In genomic region chr17:17184985-17185757, GRCh38 we compare ENCODE assay signal across 8 cellular contexts. TPM values are rescaled to one million over a fixed set of nuclear protein-coding genes. Genes with fewer than 3 reads are reported as not detected.
DNase-seq lines count a peak whose midpoint lies in the region; ATAC-seq, FAIRE-seq and TF ChIP-seq lines count a peak whose summit lies in the region.
"Not testable (repeated sequence)": the region's sequence is repeated elsewhere in the genome, so short reads cannot be mapped to it uniquely, and the experiment has no call there.

No MANE protein-coding gene starts in this region.

- POLR2A ChIA-PET in GM12878 (lab: Charles Lee) = not testable (repeated sequence)
- POLR2A ChIA-PET in naive thymus-derived CD4-positive, alpha-beta T cell (lab: Charles Lee) = interaction anchor here (0.6 to 5.5 kb wide), 7 partner anchors 9 to 988 kb away, joined by 3 to 30 read pairs (median 3); partner anchors contain the start of gene PLD6

- not testable (repeated sequence) for H3K79me2 ChIP-seq in GM12878 (ENCODE audit: control insufficient read depth, insufficient read depth, low read length)

- H3K36me3 Mint-ChIP-seq in CD4-positive, CD25-positive, alpha-beta regulatory T cell = peaks cover 32% of the 10 kb centered on the region
- not testable (repeated sequence) for H3K36me3 Mint-ChIP-seq in IgD-negative memory B cell
- H3K36me3 Mint-ChIP-seq in T-helper 1 cell treated with Interleukin-12 subunit alpha and Interleukin-12 subunit beta and Interleukin-4 antibody, amounts not matched to agents 30 μg/mL and 1 μg/mL, for 36 hours (ENCODE audit: low read depth) = peaks cover 57% of the 10 kb centered on the region
- peaks cover 20% of the 10 kb centered on the region for H3K36me3 Mint-ChIP-seq in activated T-cell treated with anti-CD3 and anti-CD28 coated beads, Interleukin-2, amount 50 U/mL, for 4 hours (ENCODE audit: insufficient read depth)
- peaks cover 4 to 57% (median 24%) of the 10 kb centered on the region in 5 donors for H3K36me3 Mint-ChIP-seq in naive thymus-derived CD4-positive, alpha-beta T cell
- peaks cover 18% of the 10 kb centered on the region for H3K36me3 Mint-ChIP-seq in stimulated activated naive CD8-positive, alpha-beta T cell treated with anti-CD3 and anti-CD28 coated beads, Interleukin-15, Interleukin-2, amounts not matched to agents 100 ng/mL and 50 ng/mL, for 24 hours (ENCODE audit: low read depth)

- intact Hi-C loops in GM12878 (cut with micrococcal nuclease; ENCODE audit: unreplicated experiment) = not testable (repeated sequence)
- intact Hi-C loops in naive thymus-derived CD4-positive, alpha-beta T cell (cut with micrococcal nuclease) = loop anchor here (5.0 kb wide), 2 partner anchors 38 to 43 kb away; no protein-coding TSS in a partner anchor

- peak overlapping the region; percentile 62 to 99 (median 97) for H3K27ac Mint-ChIP-seq in CD4-positive, CD25-positive, alpha-beta regulatory T cell
- H3K27ac Mint-ChIP-seq in IgD-negative memory B cell = peak overlapping the region in 2 of 3 donors; percentile 47 to 86
- peak overlapping the region; percentile 93 for H3K27ac Mint-ChIP-seq in T-helper 1 cell treated with Interleukin-12 subunit alpha and Interleukin-12 subunit beta and Interleukin-4 antibody, amounts not matched to agents 30 μg/mL and 1 μg/mL, for 36 hours
- H3K27ac Mint-ChIP-seq in naive thymus-derived CD4-positive, alpha-beta T cell = peak overlapping the region; percentile 71 to 100 (median 98)
- H3K27ac Mint-ChIP-seq in stimulated activated naive CD8-positive, alpha-beta T cell treated with anti-CD3 and anti-CD28 coated beads, Interleukin-15, Interleukin-2, amounts not matched to agents 100 ng/mL and 50 ng/mL, for 24 hours = peak overlapping the region; percentile 56

- RAD21 ChIA-PET in GM12878 (lab: Charles Lee; ENCODE audit: unreplicated experiment) = not testable (repeated sequence)

- peak overlapping the region; percentile 62 for H3K27ac ChIP-seq in CD4-positive, CD25-positive, alpha-beta regulatory T cell (ENCODE audit: insufficient read depth, low read length, poor library complexity, severe bottlenecking)
- H3K27ac ChIP-seq in GM12878 (ENCODE audit: control insufficient read depth, insufficient read depth); naive thymus-derived CD4-positive, alpha-beta T cell (ENCODE audit: low read depth, low read length): not testable (repeated sequence)
- H3K27ac ChIP-seq in cardiac muscle cell = peak overlapping the region; percentile 67

- not testable (repeated sequence) for TF ChIP-seq POLR2A in GM12878 (IDR thresholded peaks at IDR 0.05; ENCODE audit: low read depth, low read length)

- TF ChIP-seq RAD21 in GM12878 (IDR thresholded peaks at IDR 0.05; ENCODE audit: insufficient read depth, low read depth, low read length) = not testable (repeated sequence)

- H3K9me3 ChIP-seq in CD4-positive, CD25-positive, alpha-beta regulatory T cell (ENCODE audit: control insufficient read depth in 2 of 2, low read length in 2 of 2); GM12878 (replicated peaks; ENCODE audit: control insufficient read depth, insufficient read depth, low read length); cardiac muscle cell (ENCODE audit: low read depth); naive thymus-derived CD4-positive, alpha-beta T cell (ENCODE audit: control insufficient read depth in 2 of 3, low read length in 3 of 3): not testable (repeated sequence)

- 69% methylated on average over 13 of the region's 13 CpGs for WGBS in GM12878 (ENCODE audit: insufficient coverage, insufficient replicate concordance, low lambda C conversion rate, missing lambda C conversion rate)

- H3K27me3 Mint-ChIP-seq in CD4-positive, CD25-positive, alpha-beta regulatory T cell; IgD-negative memory B cell; T-helper 1 cell treated with Interleukin-12 subunit alpha and Interleukin-12 subunit beta and Interleukin-4 antibody, amounts not matched to agents 30 μg/mL and 1 μg/mL, for 36 hours (ENCODE audit: low read depth); activated T-cell treated with anti-CD3 and anti-CD28 coated beads, Interleukin-2, amount 50 U/mL, for 4 hours (ENCODE audit: low read depth); naive thymus-derived CD4-positive, alpha-beta T cell; stimulated activated naive CD8-positive, alpha-beta T cell treated with anti-CD3 and anti-CD28 coated beads, Interleukin-15, Interleukin-2, amounts not matched to agents 100 ng/mL and 50 ng/mL, for 24 hours: not testable (repeated sequence)

- TSS peak; percentile 16 for BruUV-seq in GM12878 (replicated peaks; lab: Mats Ljungman, UMichigan)

- peak in 2 of 3 donors; percentile 34 to 50 for DNase-seq in CD4-positive, CD25-positive, alpha-beta regulatory T cell
- not testable (repeated sequence) for DNase-seq in activated T-cell treated with anti-CD3 and anti-CD28 coated beads, Interleukin-2, amount 50 U/mL, for 4 hours; GM12878 (ENCODE audit: low read depth, low spot score); naive thymus-derived CD4-positive, alpha-beta T cell
- DNase-seq in cardiac muscle cell (ENCODE audit: low read depth in 1 of 2, low spot score in 1 of 2) = peak in 1 of 2 donors; percentile 52

- H3K27me3 ChIP-seq in CD4-positive, CD25-positive, alpha-beta regulatory T cell (ENCODE audit: control insufficient read depth, insufficient read depth, low read length); GM12878 (replicated peaks in 1 of 2; ENCODE audit: control insufficient read depth in 2 of 2, insufficient read depth in 2 of 2, low read length in 1 of 2); cardiac muscle cell; naive thymus-derived CD4-positive, alpha-beta T cell (ENCODE audit: control insufficient read depth in 2 of 2, insufficient read depth in 2 of 2, low read length in 2 of 2): not testable (repeated sequence)

- in situ Hi-C loops in GM12878 (cut with MboI) = not testable (repeated sequence)

- peak overlapping the region; percentile 74 to 90 (median 78) for H3K4me3 Mint-ChIP-seq in CD4-positive, CD25-positive, alpha-beta regulatory T cell
- H3K4me3 Mint-ChIP-seq in IgD-negative memory B cell = peak overlapping the region in 2 of 4 donors; percentile 12 to 81
- peak overlapping the region; percentile 72 for H3K4me3 Mint-ChIP-seq in T-helper 1 cell treated with Interleukin-12 subunit alpha and Interleukin-12 subunit beta and Interleukin-4 antibody, amounts not matched to agents 30 μg/mL and 1 μg/mL, for 36 hours
- peak overlapping the region; percentile 16 for H3K4me3 Mint-ChIP-seq in activated T-cell treated with anti-CD3 and anti-CD28 coated beads, Interleukin-2, amount 50 U/mL, for 4 hours
- peak overlapping the region; percentile 18 to 75 (median 54) for H3K4me3 Mint-ChIP-seq in naive thymus-derived CD4-positive, alpha-beta T cell
- H3K4me3 Mint-ChIP-seq in stimulated activated naive CD8-positive, alpha-beta T cell treated with anti-CD3 and anti-CD28 coated beads, Interleukin-15, Interleukin-2, amounts not matched to agents 100 ng/mL and 50 ng/mL, for 24 hours = not testable (repeated sequence)

- H3K9ac ChIP-seq in GM12878 (ENCODE audit: control insufficient read depth, insufficient read depth, low read length) = not testable (repeated sequence)

- FAIRE-seq in GM12878 (lab: Jason Lieb, UNC) = not testable (repeated sequence)

- peaks cover 48% of the 10 kb centered on the region for H3K36me3 ChIP-seq in CD4-positive, CD25-positive, alpha-beta regulatory T cell (ENCODE audit: control insufficient read depth, insufficient read depth, low read length)
- peaks cover 13 to 18% of the 10 kb centered on the region in 2 experiments; a peak in 3 of 4 replicates for H3K36me3 ChIP-seq in GM12878 (ENCODE audit: control insufficient read depth in 2 of 2, insufficient read depth in 2 of 2, low read length in 1 of 2)
- H3K36me3 ChIP-seq in cardiac muscle cell = not testable (repeated sequence)
- peaks cover 0 to 14% (median 3%) of the 10 kb centered on the region in 3 experiments for H3K36me3 ChIP-seq in naive thymus-derived CD4-positive, alpha-beta T cell (ENCODE audit: control insufficient read depth in 2 of 3, insufficient read depth in 3 of 3, low read length in 3 of 3)

- SMC1A ChIA-PET in GM12878 (lab: Charles Lee; ENCODE audit: uncharacterized antibody, unreplicated experiment) = interaction anchor here (0.6 to 1.4 kb wide), 2 partner anchors 20 to 60 kb away, joined by 3 read pairs; no protein-coding TSS in a partner anchor

- not testable (repeated sequence) for H3K9me3 Mint-ChIP-seq in CD4-positive, CD25-positive, alpha-beta regulatory T cell; IgD-negative memory B cell; T-helper 1 cell treated with Interleukin-12 subunit alpha and Interleukin-12 subunit beta and Interleukin-4 antibody, amounts not matched to agents 30 μg/mL and 1 μg/mL, for 36 hours; activated T-cell treated with anti-CD3 and anti-CD28 coated beads, Interleukin-2, amount 50 U/mL, for 4 hours; naive thymus-derived CD4-positive, alpha-beta T cell; stimulated activated naive CD8-positive, alpha-beta T cell treated with anti-CD3 and anti-CD28 coated beads, Interleukin-15, Interleukin-2, amounts not matched to agents 100 ng/mL and 50 ng/mL, for 24 hours

- not testable (repeated sequence) for H3K4me2 ChIP-seq in GM12878 (ENCODE audit: control insufficient read depth, insufficient read depth)

- peak in 1 of 2 donors; percentile 11 for ATAC-seq in CD4-positive, CD25-positive, alpha-beta regulatory T cell (ENCODE audit: low read depth in 2 of 2)
- not testable (repeated sequence) for ATAC-seq in activated T-cell treated with anti-CD3 and anti-CD28 coated beads, Interleukin-2, amount 50 U/mL, for 4 hours; GM12878
- peak; percentile 1 for ATAC-seq in naive thymus-derived CD4-positive, alpha-beta T cell

- TF ChIP-seq CTCF in GM12878 (IDR thresholded peaks at IDR 0.05 in 2 of 3, conservative IDR thresholded peaks at IDR 0.05 in 1 of 3; ENCODE audit: control insufficient read depth in 2 of 3, extremely low read depth in 1 of 3, insufficient read depth in 1 of 3, low read depth in 3 of 3, low read length in 3 of 3); cardiac muscle cell (IDR thresholded peaks at IDR 0.05; ENCODE audit: low read depth, low read length): not testable (repeated sequence)

- not testable (repeated sequence) for H4K20me1 ChIP-seq in GM12878 (ENCODE audit: control insufficient read depth, insufficient read depth)

- H3K4me1 ChIP-seq in CD4-positive, CD25-positive, alpha-beta regulatory T cell (ENCODE audit: control insufficient read depth, insufficient read depth, low read length, poor library complexity, severe bottlenecking) = peaks cover 70% of the 10 kb centered on the region
- H3K4me1 ChIP-seq in GM12878 (ENCODE audit: control insufficient read depth, insufficient read depth, low read length) = peaks cover 36% of the 10 kb centered on the region
- H3K4me1 ChIP-seq in cardiac muscle cell (ENCODE audit: low read depth) = peaks cover 47% of the 10 kb centered on the region
- peaks cover 47 to 67% of the 10 kb centered on the region in 2 donors for H3K4me1 ChIP-seq in naive thymus-derived CD4-positive, alpha-beta T cell (ENCODE audit: control insufficient read depth in 2 of 2, insufficient read depth in 2 of 2, low read length in 2 of 2)

- H3K4me1 Mint-ChIP-seq in CD4-positive, CD25-positive, alpha-beta regulatory T cell = peaks cover 36 to 86% (median 57%) of the 10 kb centered on the region in 4 donors
- H3K4me1 Mint-ChIP-seq in IgD-negative memory B cell = peaks cover 24 to 64% (median 27%) of the 10 kb centered on the region in 3 donors
- peaks cover 59% of the 10 kb centered on the region for H3K4me1 Mint-ChIP-seq in T-helper 1 cell treated with Interleukin-12 subunit alpha and Interleukin-12 subunit beta and Interleukin-4 antibody, amounts not matched to agents 30 μg/mL and 1 μg/mL, for 36 hours (ENCODE audit: low read depth)
- peaks cover 68% of the 10 kb centered on the region for H3K4me1 Mint-ChIP-seq in activated T-cell treated with anti-CD3 and anti-CD28 coated beads, Interleukin-2, amount 50 U/mL, for 4 hours (ENCODE audit: low read depth)
- H3K4me1 Mint-ChIP-seq in naive thymus-derived CD4-positive, alpha-beta T cell = peaks cover 52 to 79% (median 73%) of the 10 kb centered on the region in 7 donors
- H3K4me1 Mint-ChIP-seq in stimulated activated naive CD8-positive, alpha-beta T cell treated with anti-CD3 and anti-CD28 coated beads, Interleukin-15, Interleukin-2, amounts not matched to agents 100 ng/mL and 50 ng/mL, for 24 hours (ENCODE audit: low read depth) = peaks cover 58% of the 10 kb centered on the region

- not testable (repeated sequence) for H2AFZ ChIP-seq in GM12878 (ENCODE audit: control insufficient read depth, low read depth, low read length)

- not testable (repeated sequence) for TF ChIP-seq EP300 in GM12878 (IDR thresholded peaks at IDR 0.05; ENCODE audit: borderline replicate concordance in 1 of 2, control insufficient read depth in 1 of 2, low read depth in 2 of 2, low read length in 2 of 2)

- CTCF ChIA-PET in GM12878 (lab: Yijun Ruan, JAX) = not testable (repeated sequence)
- CTCF ChIA-PET in naive thymus-derived CD4-positive, alpha-beta T cell (lab: Charles Lee) = interaction anchor here (1.4 kb wide), 1 partner anchor 10 kb away, joined by 4 read pairs; no protein-coding TSS in a partner anchor

- H3K4me3 ChIP-seq in CD4-positive, CD25-positive, alpha-beta regulatory T cell (ENCODE audit: low read depth, low read length) = peak overlapping the region; percentile 42
- not testable (repeated sequence) for H3K4me3 ChIP-seq in GM12878; cardiac muscle cell; naive thymus-derived CD4-positive, alpha-beta T cell (ENCODE audit: low read length)

RNA-seq across cellular contexts. Expression of gene PLD6, which starts 21.0 kb away (rescaled TPM):
- total RNA-seq in CD4-positive, CD25-positive, alpha-beta regulatory T cell = 9.4 TPM
- polyA plus RNA-seq in CD4-positive, CD25-positive, alpha-beta regulatory T cell = 10 to 100 TPM in 3 of 4 donors, 1 to 10 TPM in 1; 8.9 to 19.3 (median 16.0) TPM
- polyA plus RNA-seq in IgD-negative memory B cell = 5.8 TPM
- 10 to 100 TPM; 27.4 to 38.3 (median 32.7) TPM for total RNA-seq in activated T-cell treated with anti-CD3 and anti-CD28 coated beads, Interleukin-2, amount 50 U/mL, for 4 hours
- 7.8 and 8.4 TPM in 2 replicates for total RNA-seq in GM12878 (2013; cell fraction: nucleolus; rRNA removed)
- 17.4 and 18.6 TPM in 2 replicates for total RNA-seq in GM12878 (2014; rRNA removed)
- 7.5 TPM in 2 replicates for total RNA-seq in GM12878 (2014; rRNA removed; fragmentation: Illumina TruSeq; extraction: Trizol)
- 15.4 and 15.5 TPM in 2 replicates for total RNA-seq in GM12878 (2021)
- polyA plus RNA-seq in GM12878 (2011; ENCODE audit: low read depth) = 7.0 TPM
- polyA plus RNA-seq in GM12878 (2011; rRNA removed) = 8.7 and 10.5 TPM in 2 replicates
- 8.8 and 10.5 TPM in 2 replicates for polyA plus RNA-seq in GM12878 (2011; cell fraction: cytosol; rRNA removed)
- polyA plus RNA-seq in GM12878 (2011; cell fraction: nucleus; rRNA removed) = 5.9 and 8.4 TPM in 2 replicates
- polyA plus RNA-seq in GM12878 (2012) = 6.8 and 11.0 TPM in 2 replicates
- 10.1 and 11.1 TPM in 2 replicates for polyA plus RNA-seq in GM12878 (2014; fragmentation: Illumina TruSeq; extraction: Trizol)
- 10 to 100 TPM in 1 of 2 experiments, 1 to 10 TPM in 1; 4.7 to 21.4 TPM for polyA plus RNA-seq in GM12878 (2014; fragmentation: Nextera tagmentation; extraction: Ambion mirVana)
- polyA plus RNA-seq in GM12878 (2014; rRNA removed) = 14.7 and 15.3 TPM in 2 replicates
- polyA plus RNA-seq in GM12878 (2016; fragmentation: Nextera tagmentation; extraction: Ambion mirVana) = 10 to 100 TPM; 11.1 to 12.9 TPM
- polyA minus RNA-seq in GM12878 (2011; rRNA and poly(A)+ RNA removed) = 11.8 and 12.4 TPM in 2 replicates
- polyA minus RNA-seq in GM12878 (2011; cell fraction: cytosol; rRNA and poly(A)+ RNA removed) = 4.1 and 5.9 TPM in 2 replicates
- 3.4 and 8.3 TPM in 2 replicates for polyA minus RNA-seq in GM12878 (2011; cell fraction: nucleus; rRNA and poly(A)+ RNA removed)
- total RNA-seq in cardiac muscle cell = 0.42 and 1.1 TPM in 2 replicates
- 0.47 and 0.51 TPM in 2 replicates for polyA plus RNA-seq in cardiac muscle cell
- total RNA-seq in naive thymus-derived CD4-positive, alpha-beta T cell = 10 to 100 TPM in 3 of 5 experiments, 1 to 10 TPM in 2; 6.2 to 13.9 (median 12.1) TPM
- polyA plus RNA-seq in naive thymus-derived CD4-positive, alpha-beta T cell = 10 to 100 TPM; 11.0 to 16.4 TPM

RNA-seq across cellular contexts. Expression of gene FLCN, which starts 51.8 kb away (rescaled TPM):
- 60.5 TPM for total RNA-seq in CD4-positive, CD25-positive, alpha-beta regulatory T cell
- polyA plus RNA-seq in CD4-positive, CD25-positive, alpha-beta regulatory T cell = 10 to 100 TPM in 1 of 4 donors, 1 to 10 TPM in 3; 6.6 to 10.9 (median 7.6) TPM
- polyA plus RNA-seq in IgD-negative memory B cell (2.4 TPM), GM12878 (2011; rRNA removed) (11.3 and 15.8 TPM in 2 replicates), GM12878 (2014; fragmentation: Illumina TruSeq; extraction: Trizol) (4.9 and 9.2 TPM in 2 replicates), GM12878 (2014; fragmentation: Nextera tagmentation; extraction: Ambion mirVana) (1 to 10 TPM; 1.1 to 1.7 TPM), GM12878 (2014; rRNA removed) (15.5 and 17.5 TPM in 2 replicates), GM12878 (2016; fragmentation: Nextera tagmentation; extraction: Ambion mirVana) (1 to 10 TPM; 8.8 to 9.7 TPM), cardiac muscle cell (12.8 and 14.1 TPM in 2 replicates)
- total RNA-seq in activated T-cell treated with anti-CD3 and anti-CD28 coated beads, Interleukin-2, amount 50 U/mL, for 4 hours = 10 to 100 TPM; 15.6 to 27.0 (median 25.6) TPM
- 128 and 142 TPM in 2 replicates for total RNA-seq in GM12878 (2013; cell fraction: nucleolus; rRNA removed)
- total RNA-seq in GM12878 (2014; rRNA removed) (15.8 and 16.1 TPM in 2 replicates), GM12878 (2014; rRNA removed; fragmentation: Illumina TruSeq; extraction: Trizol) (9.7 and 11.2 TPM in 2 replicates), GM12878 (2021) (24.7 and 25.9 TPM in 2 replicates), cardiac muscle cell (26.5 and 34.2 TPM in 2 replicates)
- polyA plus RNA-seq in GM12878 (2011; ENCODE audit: low read depth) = 13.6 TPM
- polyA plus RNA-seq in GM12878 (2011; cell fraction: cytosol; rRNA removed) = 16.1 and 19.6 TPM in 2 replicates
- 46.2 and 61.2 TPM in 2 replicates for polyA plus RNA-seq in GM12878 (2011; cell fraction: nucleus; rRNA removed)
- polyA plus RNA-seq in GM12878 (2012) = 20.4 and 26.4 TPM in 2 replicates
- 26.3 and 41.5 TPM in 2 replicates for polyA minus RNA-seq in GM12878 (2011; rRNA and poly(A)+ RNA removed)
- polyA minus RNA-seq in GM12878 (2011; cell fraction: cytosol; rRNA and poly(A)+ RNA removed) = 10.0 and 11.7 TPM in 2 replicates
- 23.5 and 24.2 TPM in 2 replicates for polyA minus RNA-seq in GM12878 (2011; cell fraction: nucleus; rRNA and poly(A)+ RNA removed)
- 10 to 100 TPM; 39.4 to 94.7 (median 66.9) TPM for total RNA-seq in naive thymus-derived CD4-positive, alpha-beta T cell
- 1 to 10 TPM; 4.7 to 6.6 TPM for polyA plus RNA-seq in naive thymus-derived CD4-positive, alpha-beta T cell
